10 cellular contexts compared by ENCODE assay signal in genomic region chr2:105102963-105103421, GRCh38.
DNase-seq lines count a peak whose midpoint lies in the region; ATAC-seq and TF ChIP-seq lines count a peak whose summit lies in the region.
"Had no signal": no experiment of that assay in that cellular context is flagged by ENCODE, and none has a peak within 500 bp of the region (broad histone marks: within the 10 kb centered on the region; RNA-seq: fewer than 3 reads in every experiment).

No MANE protein-coding gene starts in this region.

- ATAC-seq in activated naive CD4-positive, alpha-beta T cell treated with anti-CD3 and anti-CD28 coated beads, Interleukin-2, amount 50 U/mL, for 72 hours = no peak
- ATAC-seq in HG02884 (IDR thresholded peaks at IDR 0.05; ENCODE audit: unreplicated experiment) = no peak

- peak overlapping the region; percentile 2 to 84 for H3K27ac Mint-ChIP-seq in activated naive CD4-positive, alpha-beta T cell treated with anti-CD3 and anti-CD28 coated beads, Interleukin-2, amount 50 U/mL, for 72 hours
- no peak overlapping the region for H3K27ac Mint-ChIP-seq in activated naive CD4-positive, alpha-beta T cell treated with anti-CD3 and anti-CD28 coated beads, Interleukin-2, amount 10 ng/mL, durations not matched to agents 7 days and 5 days

- no peak overlapping the region for H3K4me3 Mint-ChIP-seq in activated naive CD4-positive, alpha-beta T cell treated with anti-CD3 and anti-CD28 coated beads, Interleukin-2, amount 10 ng/mL, durations not matched to agents 7 days and 5 days

- no peak for DNase-seq in activated naive CD4-positive, alpha-beta T cell treated with anti-CD3 and anti-CD28 coated beads, Interleukin-2, amount 50 U/mL, for 72 hours (ENCODE audit: low spot score in 2 of 2)
- no peak for DNase-seq in activated naive CD4-positive, alpha-beta T cell treated with anti-CD3 and anti-CD28 coated beads, Interleukin-2, amount 10 ng/mL, durations not matched to agents 7 days and 5 days
- DNase-seq in NCI-H69 (lab: John Stamatoyannopoulos, UW) (peak; percentile 25), fibroblast of pulmonary artery (ENCODE audit: low read depth) (peak; percentile 41), skeletal muscle cell (ENCODE audit: low read depth) (peak; percentile 42), NCI-H146 (lab: John Stamatoyannopoulos, UW) (no peak), amygdala (lab: John Stamatoyannopoulos, UW) (no peak)
- DNase-seq: NCI-H1930 had no signal

- H3K9me3 Mint-ChIP-seq in activated naive CD4-positive, alpha-beta T cell treated with anti-CD3 and anti-CD28 coated beads, Interleukin-2, amount 50 U/mL, for 72 hours = no peaks in the 10 kb centered on the region
- H3K9me3 Mint-ChIP-seq in activated naive CD4-positive, alpha-beta T cell treated with anti-CD3 and anti-CD28 coated beads, Interleukin-2, amount 10 ng/mL, durations not matched to agents 7 days and 5 days = no peaks in the 10 kb centered on the region

- no peaks in the 10 kb centered on the region for H3K27me3 Mint-ChIP-seq in activated naive CD4-positive, alpha-beta T cell treated with anti-CD3 and anti-CD28 coated beads, Interleukin-2, amount 10 ng/mL, durations not matched to agents 7 days and 5 days

- H3K4me3 ChIP-seq in fibroblast of pulmonary artery (replicated peaks; ENCODE audit: low read depth, low read length) (no peak overlapping the region), skeletal muscle cell (ENCODE audit: low read depth, low read length) (no peak overlapping the region)
- H3K4me3 ChIP-seq: BLaER1 treated with 17β-estradiol and CSF1 and Interleukin-3, amounts not matched to agents 10 nM and 100 nM had no signal

- no peaks in the 10 kb centered on the region for H3K36me3 Mint-ChIP-seq in activated naive CD4-positive, alpha-beta T cell treated with anti-CD3 and anti-CD28 coated beads, Interleukin-2, amount 50 U/mL, for 72 hours
- peaks cover 7% of the 10 kb centered on the region for H3K36me3 Mint-ChIP-seq in activated naive CD4-positive, alpha-beta T cell treated with anti-CD3 and anti-CD28 coated beads, Interleukin-2, amount 10 ng/mL, durations not matched to agents 7 days and 5 days

- no peak for TF ChIP-seq CTCF in fibroblast of pulmonary artery (IDR thresholded peaks at IDR 0.05; ENCODE audit: low read length, missing control alignments)

- H3K4me1 Mint-ChIP-seq in activated naive CD4-positive, alpha-beta T cell treated with anti-CD3 and anti-CD28 coated beads, Interleukin-2, amount 10 ng/mL, durations not matched to agents 7 days and 5 days = no peaks in the 10 kb centered on the region

- CTCF ChIA-PET in activated naive CD4-positive, alpha-beta T cell treated with anti-CD3 and anti-CD28 coated beads, Interleukin-2, amount 10 ng/mL, durations not matched to agents 7 days and 5 days (lab: Charles Lee) = interaction anchor here (1.0 to 1.2 kb wide), 2 partner anchors 13 to 135 kb away, joined by 3 to 5 read pairs; no protein-coding TSS in a partner anchor

Comparison
In these comparisons a context has a peak if more than half of its experiments do, and no peak if none do; other contexts are left out.
1. DNase-seq: peak in NCI-H69 (single experiment), fibroblast of pulmonary artery (single experiment) and skeletal muscle cell (single experiment); none in activated naive CD4-positive, alpha-beta T cell treated with anti-CD3 and anti-CD28 coated beads, Interleukin-2, amount 50 U/mL, for 72 hours (0 of 2), activated naive CD4-positive, alpha-beta T cell treated with anti-CD3 and anti-CD28 coated beads, Interleukin-2, amount 10 ng/mL, durations not matched to agents 7 days and 5 days (single experiment), NCI-H146 (single experiment) and amygdala (0 of 56).